Comparison of ENCODE assay signal across 14 cellular contexts in genomic region chr3:154971341-154971740, GRCh38.
DNase-seq lines count a peak whose midpoint lies in the region; ATAC-seq and TF ChIP-seq lines count a peak whose summit lies in the region.
"Had no signal": no experiment of that assay in that cellular context is flagged by ENCODE, and none has a peak within 500 bp of the region (broad histone marks: within the 10 kb centered on the region; RNA-seq: fewer than 3 reads in every experiment).

No MANE protein-coding gene starts in this region.

- no peak overlapping the region for H4K12ac ChIP-seq in trophoblast cell (ENCODE audit: low read depth, low read length)

- H3K27ac ChIP-seq in OCI-LY1 (ENCODE audit: low read depth, low read length, poor library complexity, severe bottlenecking) (no peak overlapping the region), esophagus squamous epithelium (peak overlapping the region in 3 of 4 donors; percentile 11 to 53 (median 42)), trophoblast cell (ENCODE audit: low read depth, low read length) (no peak overlapping the region)

- H3K9me2 ChIP-seq in OCI-LY1 (ENCODE audit: low read depth, low read length): no peaks in the 10 kb centered on the region

- H3K4ac ChIP-seq in trophoblast cell (ENCODE audit: low read depth, low read length): no peak overlapping the region

- H4K8ac ChIP-seq in trophoblast cell (ENCODE audit: low read depth, low read length): no peak overlapping the region

- H2BK5ac ChIP-seq in trophoblast cell (ENCODE audit: low read depth, low read length, poor library complexity): no peak overlapping the region

- no peak for TF ChIP-seq POLR2A in esophagus squamous epithelium (IDR thresholded peaks at IDR 0.05)

- DNase-seq in AG08395 (ENCODE audit: low spot score): peak; percentile 17
- no peak for DNase-seq in esophagus squamous epithelium (lab: John Stamatoyannopoulos, UW)
- DNase-seq in trophoblast cell: no peak
- DNase-seq in pons (ENCODE audit: low spot score): no peak
- DNase-seq in DMS 273 (lab: John Stamatoyannopoulos, UW; ENCODE audit: unreplicated experiment): no peak
- DNase-seq: activated CD4-positive, alpha-beta T cell treated with anti-CD3 and anti-CD28 coated beads for 36 hours; activated naive CD4-positive, alpha-beta T cell treated with anti-CD3 and anti-CD28 coated beads, Interleukin-2, amount 50 U/mL, for 16 hours; effector memory CD4-positive, alpha-beta T cell; kidney; NCI-H187 treated with DMSO at 0.1 percent for 48 hours; NCI-H526 treated with DMSO at 0.1 percent for 48 hours had no signal

- no peak overlapping the region for H3K23ac ChIP-seq in trophoblast cell (ENCODE audit: low read length)

- no peaks in the 10 kb centered on the region for H3F3A ChIP-seq in OCI-LY1 (ENCODE audit: insufficient read depth, low read length)

- 49 to 68% methylated on average over 7 of the region's 7 CpGs for WGBS in esophagus squamous epithelium, 2 donors
- WGBS in trophoblast cell (ENCODE audit: extremely low coverage, insufficient coverage, insufficient read length): no CpG with 5 or more reads among the region's 7 CpGs

- H3K18ac ChIP-seq in trophoblast cell (ENCODE audit: low read length): no peak overlapping the region

- H3K79me2 ChIP-seq in OCI-LY1 (ENCODE audit: insufficient read depth, low read length) (no peaks in the 10 kb centered on the region), trophoblast cell (ENCODE audit: control insufficient read depth, insufficient read depth, low read length, poor library complexity) (no peaks in the 10 kb centered on the region)

- no peak overlapping the region for H2AK5ac ChIP-seq in trophoblast cell (ENCODE audit: low read length)

- H3K9ac ChIP-seq in OCI-LY1 (ENCODE audit: low read length) (no peak overlapping the region), trophoblast cell (ENCODE audit: low read length) (no peak overlapping the region)

- H3K79me1 ChIP-seq in trophoblast cell (ENCODE audit: low read length): peaks cover 7% of the 10 kb centered on the region

- H3K27me3 ChIP-seq in OCI-LY1 (ENCODE audit: insufficient read depth, low read length) (no peaks in the 10 kb centered on the region), esophagus squamous epithelium (no peaks in the 10 kb centered on the region), trophoblast cell (ENCODE audit: insufficient read depth, low read length) (no peaks in the 10 kb centered on the region)

- intact Hi-C loops in esophagus squamous epithelium (cut with DNase I): no loop called here

- no peak overlapping the region for H2BK12ac ChIP-seq in trophoblast cell (ENCODE audit: low read length)

- TF ChIP-seq CTCF in OCI-LY1 (IDR thresholded peaks at IDR 0.05; ENCODE audit: low read length): no peak
- TF ChIP-seq CTCF in esophagus squamous epithelium (IDR thresholded peaks at IDR 0.05): no peak

- H2AFZ ChIP-seq in OCI-LY1 (ENCODE audit: low read length): 0 out of 2 replicates have a peak overlapping the region, but pooled peaks have one; percentile 2
- H2AFZ ChIP-seq in trophoblast cell (ENCODE audit: insufficient read depth, low read length, poor library complexity): no peak overlapping the region

- H3K4me1 ChIP-seq in OCI-LY1 (ENCODE audit: insufficient read depth, low read length, severe bottlenecking) (no peaks in the 10 kb centered on the region), esophagus squamous epithelium (peaks cover 0 to 19% (median 7%) of the 10 kb centered on the region in 3 donors), trophoblast cell (ENCODE audit: control insufficient read depth in 1 of 2, insufficient read depth in 2 of 2, low read length in 2 of 2) (peaks cover 3 to 6% of the 10 kb centered on the region in 2 experiments)

- H4K20me1 ChIP-seq in OCI-LY1 (ENCODE audit: insufficient read depth, low read length): no peaks in the 10 kb centered on the region

- H2BK120ac ChIP-seq in trophoblast cell (ENCODE audit: insufficient read depth, low read length, poor library complexity): peak overlapping the region; percentile 43

- H3K36me3 ChIP-seq in OCI-LY1 (ENCODE audit: insufficient read depth, low read length): no peaks in the 10 kb centered on the region
- H3K36me3 ChIP-seq in esophagus squamous epithelium: no peaks in the 10 kb centered on the region
- H3K36me3 ChIP-seq in trophoblast cell (ENCODE audit: control insufficient read depth in 1 of 2, insufficient read depth in 2 of 2, low read length in 2 of 2): no peaks in the 10 kb centered on the region

- ATAC-seq in GM19395 (IDR thresholded peaks at IDR 0.05; ENCODE audit: unreplicated experiment): no peak
- no peak for ATAC-seq in HG03565 (IDR thresholded peaks at IDR 0.05; ENCODE audit: unreplicated experiment)
- ATAC-seq: activated CD4-positive, alpha-beta T cell treated with anti-CD3 and anti-CD28 coated beads for 36 hours had no signal

- H4K91ac ChIP-seq in trophoblast cell (ENCODE audit: low read depth, low read length): no peak overlapping the region

- no peak overlapping the region for H3K4me2 ChIP-seq in OCI-LY1 (ENCODE audit: low read length)
- H3K4me2 ChIP-seq in trophoblast cell (ENCODE audit: low read length): no peak overlapping the region

- no peak overlapping the region for H3K14ac ChIP-seq in trophoblast cell (ENCODE audit: low read length)

- no peaks in the 10 kb centered on the region for H3K9me3 ChIP-seq in OCI-LY1 (ENCODE audit: low read length)
- H3K9me3 ChIP-seq in esophagus squamous epithelium: no peaks in the 10 kb centered on the region
- H3K9me3 ChIP-seq in trophoblast cell (ENCODE audit: insufficient read depth, low read depth, low read length): no peaks in the 10 kb centered on the region

- H3K4me3 ChIP-seq in OCI-LY1 (ENCODE audit: low read depth, low read length, poor library complexity, severe bottlenecking) (no peak overlapping the region), esophagus squamous epithelium (no peak overlapping the region), trophoblast cell (ENCODE audit: low read depth, low read length) (no peak overlapping the region)

Comparison
In these comparisons a context has a peak if more than half of its experiments do, and no peak if none do; other contexts are left out.
1. H3K27ac ChIP-seq: peak in esophagus squamous epithelium (3 of 4); none in OCI-LY1 (single experiment) and trophoblast cell (single experiment).